Comparison of ENCODE assay signal across 30 cellular contexts in the genomic region with DNA sequence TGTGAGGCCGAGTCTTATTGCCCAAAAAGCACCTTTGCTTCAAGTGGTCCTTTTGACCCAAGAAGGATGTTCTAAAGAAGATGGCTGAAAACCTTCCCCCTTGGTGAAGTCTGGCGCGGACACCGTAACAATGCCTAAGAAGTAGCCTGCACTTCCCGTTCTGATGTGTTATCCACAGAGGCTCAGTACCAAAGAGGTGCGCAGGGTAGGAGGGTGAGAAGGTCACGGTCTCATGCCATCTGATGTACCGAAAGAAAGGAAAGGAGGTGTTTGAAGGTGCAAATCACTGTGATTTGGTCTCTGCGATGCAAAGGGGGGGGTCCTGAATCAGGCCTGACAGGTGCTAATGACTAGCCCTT. TPM values are rescaled to one million over a fixed set of nuclear protein-coding genes. Genes with fewer than 3 reads are reported as not detected.
DNase-seq lines count a peak whose midpoint lies in the region; ATAC-seq and TF ChIP-seq lines count a peak whose summit lies in the region.
"Had no signal": no experiment of that assay in that cellular context is flagged by ENCODE, and none has a peak within 500 bp of the region (broad histone marks: within the 10 kb centered on the region; RNA-seq: fewer than 3 reads in every experiment).

No MANE protein-coding gene starts in this region.

- H3K4me1 ChIP-seq in CD4-positive, CD25-positive, alpha-beta regulatory T cell (ENCODE audit: control insufficient read depth, insufficient read depth, low read length, poor library complexity, severe bottlenecking) = no peaks in the 10 kb centered on the region
- H3K4me1 ChIP-seq in OCI-LY3 (ENCODE audit: low read length) = peaks cover 9% of the 10 kb centered on the region
- no peaks in the 10 kb centered on the region for H3K4me1 ChIP-seq in mesenchymal stem cell (ENCODE audit: control insufficient read depth, insufficient read depth, low read depth, low read length)
- H3K4me1 ChIP-seq: HAP-1, suprapubic skin, upper lobe of right lung had no signal

- no peak overlapping the region for H3K23ac ChIP-seq in mesenchymal stem cell (ENCODE audit: low read length in 2 of 2)

- H3K36me3 Mint-ChIP-seq in activated CD4-positive, alpha-beta T cell treated with anti-CD3 and anti-CD28 coated beads for 36 hours (ENCODE audit: low read depth) = peaks cover 55% of the 10 kb centered on the region
- peaks cover 47% of the 10 kb centered on the region for H3K36me3 Mint-ChIP-seq in CD4-positive, CD25-positive, alpha-beta regulatory T cell
- peaks cover 27% of the 10 kb centered on the region for H3K36me3 Mint-ChIP-seq in memory B cell

- no peak for ATAC-seq in activated CD4-positive, alpha-beta T cell treated with anti-CD3 and anti-CD28 coated beads for 36 hours
- no peak for ATAC-seq in CD4-positive, CD25-positive, alpha-beta regulatory T cell (ENCODE audit: low read depth in 2 of 2)
- no peak for ATAC-seq in memory B cell (ENCODE audit: low read depth)
- ATAC-seq: heart right ventricle, left ventricle myocardium superior, Right ventricle myocardium inferior, upper lobe of right lung had no signal

- H4K8ac ChIP-seq in mesenchymal stem cell (ENCODE audit: low read length) = no peak overlapping the region

- H2BK5ac ChIP-seq in mesenchymal stem cell (ENCODE audit: low read depth, low read length, poor library complexity, severe bottlenecking) = no peak overlapping the region

- POLR2A ChIA-PET in activated CD4-positive, alpha-beta T cell treated with anti-CD3 and anti-CD28 coated beads for 36 hours (lab: Charles Lee) = no interaction called here

- intact Hi-C loops in activated CD4-positive, alpha-beta T cell treated with anti-CD3 and anti-CD28 coated beads for 36 hours (cut with DNase I, micrococcal nuclease) = no loop called here

- H2BK15ac ChIP-seq in mesenchymal stem cell (ENCODE audit: low read depth, poor library complexity, severe bottlenecking) = no peak overlapping the region

- peak overlapping the region; percentile 67 for H3K27ac Mint-ChIP-seq in activated CD4-positive, alpha-beta T cell treated with anti-CD3 and anti-CD28 coated beads for 36 hours
- peak overlapping the region in 2 of 3 donors; percentile 35 to 86 for H3K27ac Mint-ChIP-seq in CD4-positive, CD25-positive, alpha-beta regulatory T cell
- peak overlapping the region; percentile 85 for H3K27ac Mint-ChIP-seq in memory B cell
- H3K27ac Mint-ChIP-seq: mesothelial cell of epicardium had no signal

- H3K18ac ChIP-seq in mesenchymal stem cell (ENCODE audit: low read depth in 1 of 2, low read length in 2 of 2) = no peak overlapping the region

- no peaks in the 10 kb centered on the region for H3K27me3 ChIP-seq in CD4-positive, CD25-positive, alpha-beta regulatory T cell (ENCODE audit: control insufficient read depth, insufficient read depth, low read length)
- H3K27me3 ChIP-seq in OCI-LY3 (ENCODE audit: low read depth, low read length) (no peaks in the 10 kb centered on the region), mesenchymal stem cell (ENCODE audit: control insufficient read depth in 1 of 2, insufficient read depth in 1 of 2, low read length in 2 of 2) (no peaks in the 10 kb centered on the region)
- H3K27me3 ChIP-seq: esophagus muscularis mucosa, heart right ventricle, suprapubic skin, upper lobe of right lung had no signal

- H2AFZ ChIP-seq in OCI-LY3 (ENCODE audit: low read depth, low read length) (no peak overlapping the region), mesenchymal stem cell (ENCODE audit: low read depth, low read length) (no peak overlapping the region)

- peaks cover 4% of the 10 kb centered on the region; the same call in 1 of the 2 replicates for H4K20me1 ChIP-seq in OCI-LY3 (ENCODE audit: insufficient read depth, low read length)

- H2BK12ac ChIP-seq in mesenchymal stem cell (ENCODE audit: low read length in 2 of 2) = no peak overlapping the region

- no peak overlapping the region for H3K4me3 ChIP-seq in CD4-positive, CD25-positive, alpha-beta regulatory T cell (ENCODE audit: low read depth, low read length)
- H3K4me3 ChIP-seq in OCI-LY3 (ENCODE audit: low read length) = no peak overlapping the region
- H3K4me3 ChIP-seq in mesenchymal stem cell (ENCODE audit: insufficient read depth in 1 of 2, low read depth in 1 of 2, low read length in 2 of 2) = no peak overlapping the region
- H3K4me3 ChIP-seq: esophagus muscularis mucosa, HAP-1, heart right ventricle, suprapubic skin, upper lobe of right lung had no signal

- no peak overlapping the region for H3K4me3 Mint-ChIP-seq in activated CD4-positive, alpha-beta T cell treated with anti-CD3 and anti-CD28 coated beads for 36 hours
- H3K4me3 Mint-ChIP-seq in CD4-positive, CD25-positive, alpha-beta regulatory T cell = no peak overlapping the region
- H3K4me3 Mint-ChIP-seq in memory B cell = no peak overlapping the region
- H3K4me3 Mint-ChIP-seq: brain, mesothelial cell of epicardium had no signal

- H3K79me1 ChIP-seq in mesenchymal stem cell (replicated peaks; ENCODE audit: low read length, poor library complexity, severe bottlenecking) = peaks cover 20% of the 10 kb centered on the region

- H3K4me1 Mint-ChIP-seq in activated CD4-positive, alpha-beta T cell treated with anti-CD3 and anti-CD28 coated beads for 36 hours = peaks cover 10% of the 10 kb centered on the region
- peaks cover 5 to 17% (median 9%) of the 10 kb centered on the region in 4 donors for H3K4me1 Mint-ChIP-seq in CD4-positive, CD25-positive, alpha-beta regulatory T cell
- peaks cover 11% of the 10 kb centered on the region for H3K4me1 Mint-ChIP-seq in memory B cell
- H3K4me1 Mint-ChIP-seq: brain had no signal

- CTCF ChIA-PET in activated CD4-positive, alpha-beta T cell treated with anti-CD3 and anti-CD28 coated beads for 36 hours (lab: Charles Lee) = no interaction called here

- H3K9me3 ChIP-seq in CD4-positive, CD25-positive, alpha-beta regulatory T cell (ENCODE audit: control insufficient read depth in 2 of 2, low read length in 2 of 2) = no peaks in the 10 kb centered on the region
- H3K9me3 ChIP-seq in OCI-LY3 (ENCODE audit: insufficient read depth, low read length) = no peaks in the 10 kb centered on the region
- H3K9me3 ChIP-seq in mesenchymal stem cell (ENCODE audit: control insufficient read depth, low read length) = no peaks in the 10 kb centered on the region
- H3K9me3 ChIP-seq: esophagus muscularis mucosa, HAP-1, heart right ventricle, SK-N-SH, suprapubic skin, upper lobe of right lung had no signal

- peaks cover 14% of the 10 kb centered on the region for H3K79me2 ChIP-seq in OCI-LY3 (ENCODE audit: low read length)

- WGBS in mesenchymal stem cell = 89% methylated on average over 9 of the region's 9 CpGs

- no peak for DNase-seq in activated CD4-positive, alpha-beta T cell treated with anti-CD3 and anti-CD28 coated beads for 36 hours
- no peak for DNase-seq in activated CD4-positive, alpha-beta T cell treated with anti-CD3 and anti-CD28 coated beads for 1 hour
- DNase-seq in CD4-positive, CD25-positive, alpha-beta regulatory T cell = no peak
- no peak for DNase-seq in memory B cell (ENCODE audit: low spot score in 2 of 2)
- no peak for DNase-seq in amygdala (lab: John Stamatoyannopoulos, UW)
- DNase-seq in glomerular visceral epithelial cell (ENCODE audit: extremely low spot score) = no peak
- DNase-seq in mesenchymal stem cell = no peak
- DNase-seq: 8988T; activated CD4-positive, alpha-beta T cell treated with anti-CD3 and anti-CD28 coated beads, Interleukin-2, amount 50 U/mL, for 4 hours; activated CD4-positive, CD25-positive, alpha-beta regulatory T cell; activated effector memory CD4-positive, alpha-beta T cell treated with anti-CD3 and anti-CD28 coated beads, Interleukin-2, amount 50 U/mL, for 16 hours; dermis blood vessel endothelial cell; foreskin fibroblast; heart right ventricle; Karpas-422; left ventricle myocardium superior; NCI-H2029; NCI-H2227 treated with DMSO at 0.1 percent for 48 hours; NCI-H526 treated with DMSO at 0.1 percent for 48 hours; SK-N-SH; stimulated activated CD4-positive, alpha-beta T cell treated with anti-CD3 and anti-CD28 coated beads, Interleukin-15, amount 100 ng/mL, for 24 hours; stimulated activated naive CD4-positive, alpha-beta T cell; upper lobe of right lung had no signal

- H4K91ac ChIP-seq in mesenchymal stem cell (ENCODE audit: low read length) = no peak overlapping the region

- no peak overlapping the region for H2BK120ac ChIP-seq in mesenchymal stem cell (ENCODE audit: low read depth, low read length)

- H3K14ac ChIP-seq in mesenchymal stem cell (ENCODE audit: low read length in 2 of 2) = no peak overlapping the region

- no peak overlapping the region for H2AK5ac ChIP-seq in mesenchymal stem cell (ENCODE audit: low read length, severe bottlenecking)

- H3K27ac ChIP-seq in CD4-positive, CD25-positive, alpha-beta regulatory T cell (ENCODE audit: insufficient read depth, low read length, poor library complexity, severe bottlenecking) = no peak overlapping the region
- H3K27ac ChIP-seq in OCI-LY3 (ENCODE audit: low read length) (peak overlapping the region; percentile 44), mesenchymal stem cell (ENCODE audit: low read length, poor library complexity, severe bottlenecking) (no peak overlapping the region)
- H3K27ac ChIP-seq: esophagus muscularis mucosa, suprapubic skin, upper lobe of right lung had no signal

- H3K9me3 Mint-ChIP-seq in activated CD4-positive, alpha-beta T cell treated with anti-CD3 and anti-CD28 coated beads for 36 hours (ENCODE audit: low read depth) = no peaks in the 10 kb centered on the region
- H3K9me3 Mint-ChIP-seq in CD4-positive, CD25-positive, alpha-beta regulatory T cell = no peaks in the 10 kb centered on the region
- H3K9me3 Mint-ChIP-seq in memory B cell = no peaks in the 10 kb centered on the region
- H3K9me3 Mint-ChIP-seq: brain, mesothelial cell of epicardium had no signal

- H3K27me3 Mint-ChIP-seq in activated CD4-positive, alpha-beta T cell treated with anti-CD3 and anti-CD28 coated beads for 36 hours = no peaks in the 10 kb centered on the region
- no peaks in the 10 kb centered on the region for H3K27me3 Mint-ChIP-seq in CD4-positive, CD25-positive, alpha-beta regulatory T cell
- H3K27me3 Mint-ChIP-seq in memory B cell = no peaks in the 10 kb centered on the region

- H3K36me3 ChIP-seq in CD4-positive, CD25-positive, alpha-beta regulatory T cell (ENCODE audit: control insufficient read depth, insufficient read depth, low read length) = peaks cover 52% of the 10 kb centered on the region
- H3K36me3 ChIP-seq in OCI-LY3 (replicated peaks; ENCODE audit: low read depth, low read length) (peaks cover 38% of the 10 kb centered on the region), mesenchymal stem cell (ENCODE audit: control insufficient read depth in 1 of 2, insufficient read depth in 2 of 2, low read depth in 1 of 2, low read length in 2 of 2) (peaks cover 49 to 88% of the 10 kb centered on the region in 2 experiments)

- no peak overlapping the region for H3K4ac ChIP-seq in mesenchymal stem cell (ENCODE audit: low read depth in 1 of 2, low read length in 2 of 2)

- H3K9ac ChIP-seq in OCI-LY3 (ENCODE audit: low read length) = no peak overlapping the region
- no peak overlapping the region for H3K9ac ChIP-seq in mesenchymal stem cell (ENCODE audit: low read length)
- H3K9ac ChIP-seq: SK-N-SH had no signal

- TF ChIP-seq CTCF in OCI-LY3 (IDR thresholded peaks at IDR 0.05; ENCODE audit: low read depth, low read length) = no peak

- no peak overlapping the region for H3K4me2 ChIP-seq in OCI-LY3 (ENCODE audit: low read length)
- no peak overlapping the region for H3K4me2 ChIP-seq in mesenchymal stem cell (ENCODE audit: low read length, poor library complexity, severe bottlenecking)
- H3K4me2 ChIP-seq: SK-N-SH had no signal

RNA-seq across cellular contexts. Expression of gene PEBP1, which starts 9.9 kb away (rescaled TPM):
- 100 to 1,000 TPM; 117 to 134 TPM for total RNA-seq in activated CD4-positive, alpha-beta T cell treated with anti-CD3 and anti-CD28 coated beads for 36 hours
- total RNA-seq in CD4-positive, CD25-positive, alpha-beta regulatory T cell = 75.2 TPM
- 100 to 1,000 TPM; 259 to 359 (median 325) TPM for polyA plus RNA-seq in CD4-positive, CD25-positive, alpha-beta regulatory T cell
- polyA plus RNA-seq in mesenchymal stem cell (2013, experiment 1 of 2) = 205 TPM
- polyA plus RNA-seq in mesenchymal stem cell (2013, experiment 2 of 2) = 205 TPM

RNA-seq across cellular contexts. Expression of gene VSIG10, which starts 42.0 kb away (rescaled TPM):
- total RNA-seq in activated CD4-positive, alpha-beta T cell treated with anti-CD3 and anti-CD28 coated beads for 36 hours = 1 to 10 TPM; 6.5 to 8.2 TPM
- total RNA-seq in CD4-positive, CD25-positive, alpha-beta regulatory T cell = 0.64 TPM
- 1 to 10 TPM; 1.5 to 3.1 (median 2.0) TPM for polyA plus RNA-seq in CD4-positive, CD25-positive, alpha-beta regulatory T cell
- 7.0 TPM for polyA plus RNA-seq in mesenchymal stem cell (2013, experiment 1 of 2)
- 6.9 TPM for polyA plus RNA-seq in mesenchymal stem cell (2013, experiment 2 of 2)
